8 cellular contexts compared by ENCODE assay signal in genomic region chr10:61961278-61961677, GRCh38. TPM values are rescaled to one million over a fixed set of nuclear protein-coding genes. Genes with fewer than 3 reads are reported as not detected.
A peak's percentile ranks its signal among the peaks of the same experiment; 100 is the strongest.
DNase-seq lines count a peak whose midpoint lies in the region; ATAC-seq and TF ChIP-seq lines count a peak whose summit lies in the region.

No MANE protein-coding gene starts in this region.

- H3K4me3 ChIP-seq in foreskin fibroblast (ENCODE audit: low read depth in 1 of 2, low read length in 2 of 2): no peak overlapping the region

- peaks cover 35 to 85% of the 10 kb centered on the region in 2 donors for H3K36me3 Mint-ChIP-seq in activated naive CD4-positive, alpha-beta T cell treated with anti-CD3 and anti-CD28 coated beads, Interleukin-2, amount 50 U/mL, for 72 hours

- no peak for DNase-seq in activated naive CD4-positive, alpha-beta T cell treated with anti-CD3 and anti-CD28 coated beads, Interleukin-2, amount 50 U/mL, for 72 hours (ENCODE audit: low spot score in 2 of 2)
- DNase-seq in cerebellum (ENCODE audit: low spot score) (no peak), NCI-H1417 treated with DMSO at 0.1 percent for 48 hours (lab: John Stamatoyannopoulos, UW) (no peak), foreskin fibroblast (no peak), islet precursor cell (no peak)

- peaks cover 0 to under 1% of the 10 kb centered on the region in 2 donors for H3K9me3 Mint-ChIP-seq in activated naive CD4-positive, alpha-beta T cell treated with anti-CD3 and anti-CD28 coated beads, Interleukin-2, amount 50 U/mL, for 72 hours

- ATAC-seq in GM18498 (IDR thresholded peaks at IDR 0.05; ENCODE audit: unreplicated experiment): peak; percentile 84
- ATAC-seq in GM21423 (IDR thresholded peaks at IDR 0.05; ENCODE audit: unreplicated experiment): peak; percentile 70
- ATAC-seq in HG03442 (IDR thresholded peaks at IDR 0.05; ENCODE audit: unreplicated experiment): peak; percentile 57
- ATAC-seq in activated naive CD4-positive, alpha-beta T cell treated with anti-CD3 and anti-CD28 coated beads, Interleukin-2, amount 50 U/mL, for 72 hours: peak; percentile 50 to 63

- no peak for TF ChIP-seq CTCF in foreskin fibroblast (IDR thresholded peaks at IDR 0.05; ENCODE audit: low read depth, low read length)

- peak overlapping the region; percentile 80 to 96 for H3K27ac Mint-ChIP-seq in activated naive CD4-positive, alpha-beta T cell treated with anti-CD3 and anti-CD28 coated beads, Interleukin-2, amount 50 U/mL, for 72 hours

RNA-seq across cellular contexts. Expression of gene ARID5B, which starts 59.8 kb away (rescaled TPM):
- total RNA-seq in activated naive CD4-positive, alpha-beta T cell treated with anti-CD3 and anti-CD28 coated beads, Interleukin-2, amount 50 U/mL, for 72 hours: 10 to 100 TPM; 52.1 to 95.4 TPM
- total RNA-seq in cerebellum: 27.4 TPM
